Comparison of ENCODE assay signal across 25 cellular contexts in genomic region chr13:76556632-76557031, GRCh38.
"Had no signal": no experiment of that assay in that cellular context is flagged by ENCODE, and none has a peak within 500 bp of the region (broad histone marks: within the 10 kb centered on the region; RNA-seq: fewer than 3 reads in every experiment).

No MANE protein-coding gene starts in this region.

- H3K9me3 ChIP-seq: SJSA1 had no signal

- ATAC-seq: activated CD8-positive, alpha-beta memory T cell treated with anti-CD3 and anti-CD28 coated beads, Interleukin-2, amount 10 ng/mL, durations not matched to agents 7 days and 5 days; activated naive CD4-positive, alpha-beta T cell treated with anti-CD3 and anti-CD28 coated beads, Interleukin-2, amount 50 U/mL, for 72 hours; activated naive CD8-positive, alpha-beta T cell treated with anti-CD3 and anti-CD28 coated beads, Interleukin-2, amount 50 U/mL, for 24 hours; K562; PC-3 had no signal

- DNase-seq: activated B cell treated with CpG ODN at 0.5 μM for 24 hours; activated CD4-positive, alpha-beta T cell treated with anti-CD3 and anti-CD28 coated beads for 1 hour; activated CD4-positive, alpha-beta T cell treated with anti-CD3 and anti-CD28 coated beads, Interleukin-2, amount 50 U/mL, for 48 hours; activated CD8-positive, alpha-beta memory T cell treated with anti-CD3 and anti-CD28 coated beads, Interleukin-2, amount 10 ng/mL, durations not matched to agents 7 days and 5 days; activated effector memory CD4-positive, alpha-beta T cell treated with Interleukin-2 at 50 U/mL for 16 hours; activated naive CD4-positive, alpha-beta T cell treated with Interleukin-2 at 50 U/mL for 16 hours; activated naive CD8-positive, alpha-beta T cell treated with anti-CD3 and anti-CD28 coated beads, Interleukin-2, amount 50 U/mL, for 24 hours; activated T-cell treated with anti-CD3 and anti-CD28 coated beads, Interleukin-2, amount 50 U/mL, for 24 hours; amygdala; Kasumi-1; NCI-H1092; NCI-H1417; NCI-H1930; NCI-H2107; NCI-H2227 treated with DMSO at 0.1 percent for 48 hours; NCI-H526 treated with DMSO at 0.1 percent for 48 hours; NCI-H82; NK-92 treated with Interleukin-12 subunit alpha and Interleukin-12 subunit beta, amount 100 ng/mL, for 24 hours; PC-3; SHP77 had no signal

- FAIRE-seq: astrocyte, K562, RCC 7860 had no signal

- H3K4me1 ChIP-seq: SJSA1 had no signal

- H3K4me3 ChIP-seq: K562, SJSA1 had no signal

- H3K27me3 ChIP-seq: SJSA1 had no signal

- H3K27ac ChIP-seq: SJSA1 had no signal

- H3K36me3 ChIP-seq: SJSA1 had no signal
